Comparison of ENCODE assay signal across 9 cellular contexts in genomic region chr18:23143871-23144270, GRCh38. TPM values are rescaled to one million over a fixed set of nuclear protein-coding genes. Genes with fewer than 3 reads are reported as not detected.
DNase-seq lines count a peak whose midpoint lies in the region; ATAC-seq and TF ChIP-seq lines count a peak whose summit lies in the region.
"Had no signal": no experiment of that assay in that cellular context is flagged by ENCODE, and none has a peak within 500 bp of the region (broad histone marks: within the 10 kb centered on the region; RNA-seq: fewer than 3 reads in every experiment).

No MANE protein-coding gene starts in this region.

- POLR2A ChIA-PET in activated CD8-positive, alpha-beta T cell treated with anti-CD3 and anti-CD28 coated beads, Interleukin-2, amount 10 ng/mL, durations not matched to agents 7 days and 5 days (lab: Charles Lee) = no interaction called here

- H3K9ac ChIP-seq in HUES6 (ENCODE audit: low read length) = peak overlapping the region; percentile 41

- H3K9me3 ChIP-seq in HUES6 (ENCODE audit: control insufficient read depth, insufficient read depth, low read depth, low read length) (no peaks in the 10 kb centered on the region), hepatocyte (ENCODE audit: low read depth) (no peaks in the 10 kb centered on the region)

- no peaks in the 10 kb centered on the region for H4K20me1 ChIP-seq in hepatocyte (ENCODE audit: insufficient read depth, poor library complexity, severe bottlenecking)

- H3K27ac ChIP-seq in HUES6 (ENCODE audit: low read depth, low read length) = no peak overlapping the region
- peak overlapping the region; percentile 91 for H3K27ac ChIP-seq in hepatocyte

- peak overlapping the region; percentile 45 for H3K4me2 ChIP-seq in hepatocyte

- H3K27ac Mint-ChIP-seq in activated CD8-positive, alpha-beta T cell treated with anti-CD3 and anti-CD28 coated beads, Interleukin-2, amount 10 ng/mL, durations not matched to agents 7 days and 5 days = peak overlapping the region; percentile 74
- peak overlapping the region; percentile 20 for H3K27ac Mint-ChIP-seq in stimulated activated effector memory CD8-positive, alpha-beta T cell treated with anti-CD3 and anti-CD28 coated beads, Interleukin-12 subunit alpha, Interleukin-12 subunit beta, amount 100 ng/mL, for 72 hours

- CTCF ChIA-PET in activated CD8-positive, alpha-beta T cell treated with anti-CD3 and anti-CD28 coated beads, Interleukin-2, amount 10 ng/mL, durations not matched to agents 7 days and 5 days (lab: Charles Lee) = no interaction called here

- no peaks in the 10 kb centered on the region for H3K9me2 ChIP-seq in hepatocyte (replicated peaks; ENCODE audit: insufficient read depth)

- H3K36me3 Mint-ChIP-seq in activated CD8-positive, alpha-beta T cell treated with anti-CD3 and anti-CD28 coated beads, Interleukin-2, amount 10 ng/mL, durations not matched to agents 7 days and 5 days (ENCODE audit: low read depth) = no peaks in the 10 kb centered on the region
- no peaks in the 10 kb centered on the region for H3K36me3 Mint-ChIP-seq in stimulated activated effector memory CD8-positive, alpha-beta T cell treated with anti-CD3 and anti-CD28 coated beads, Interleukin-12 subunit alpha, Interleukin-12 subunit beta, amount 100 ng/mL, for 72 hours

- peaks cover 59% of the 10 kb centered on the region for H3K79me2 ChIP-seq in hepatocyte

- H3K36me3 ChIP-seq in HUES6 (ENCODE audit: control insufficient read depth, insufficient read depth, low read length) = no peaks in the 10 kb centered on the region
- no peaks in the 10 kb centered on the region for H3K36me3 ChIP-seq in hepatocyte (replicated peaks; ENCODE audit: insufficient read depth, low read depth)

- in situ Hi-C loops in GM13977 (cut with MboI; ENCODE audit: low pct_unique_long_range_greater_than_20kb, low sequenced_read_pairs, unreplicated experiment) = no loop called here

- no peak for DNase-seq in activated CD8-positive, alpha-beta T cell treated with anti-CD3 and anti-CD28 coated beads, Interleukin-2, amount 10 ng/mL, durations not matched to agents 7 days and 5 days
- peak; percentile 54 for DNase-seq in hepatocyte (ENCODE audit: low spot score)
- DNase-seq in stimulated activated effector memory CD8-positive, alpha-beta T cell treated with anti-CD3 and anti-CD28 coated beads, Interleukin-12 subunit alpha, Interleukin-12 subunit beta, amount 100 ng/mL, for 72 hours (ENCODE audit: low spot score in 2 of 2) = no peak
- DNase-seq in GM13977 (ENCODE audit: low spot score) = no peak
- DNase-seq in germinal center (ENCODE audit: low spot score) = no peak
- DNase-seq in C1 segment of cervical spinal cord (lab: John Stamatoyannopoulos, UW) = no peak
- DNase-seq: Karpas-422 had no signal

- 53% methylated on average over 9 of the region's 9 CpGs for WGBS in hepatocyte (ENCODE audit: low lambda C conversion rate, missing lambda C conversion rate)

- H3K4me3 ChIP-seq in HUES6 (ENCODE audit: low read depth, low read length) (no peak overlapping the region), hepatocyte (no peak overlapping the region)

- H3K9me3 Mint-ChIP-seq in activated CD8-positive, alpha-beta T cell treated with anti-CD3 and anti-CD28 coated beads, Interleukin-2, amount 10 ng/mL, durations not matched to agents 7 days and 5 days (ENCODE audit: insufficient read depth) = no peaks in the 10 kb centered on the region
- no peaks in the 10 kb centered on the region for H3K9me3 Mint-ChIP-seq in stimulated activated effector memory CD8-positive, alpha-beta T cell treated with anti-CD3 and anti-CD28 coated beads, Interleukin-12 subunit alpha, Interleukin-12 subunit beta, amount 100 ng/mL, for 72 hours

- H3K4me3 Mint-ChIP-seq in activated CD8-positive, alpha-beta T cell treated with anti-CD3 and anti-CD28 coated beads, Interleukin-2, amount 10 ng/mL, durations not matched to agents 7 days and 5 days = no peak overlapping the region
- H3K4me3 Mint-ChIP-seq in stimulated activated effector memory CD8-positive, alpha-beta T cell treated with anti-CD3 and anti-CD28 coated beads, Interleukin-12 subunit alpha, Interleukin-12 subunit beta, amount 100 ng/mL, for 72 hours = no peak overlapping the region

- TF ChIP-seq CTCF in hepatocyte (IDR thresholded peaks at IDR 0.05; ENCODE audit: poor library complexity) = no peak
- no peak for TF ChIP-seq CTCF in GM13977 (IDR thresholded peaks at IDR 0.05; ENCODE audit: extremely low read depth, insufficient read depth, missing control alignments)

- H3K4me1 Mint-ChIP-seq in activated CD8-positive, alpha-beta T cell treated with anti-CD3 and anti-CD28 coated beads, Interleukin-2, amount 10 ng/mL, durations not matched to agents 7 days and 5 days (ENCODE audit: low read depth) = peaks cover 29% of the 10 kb centered on the region
- peaks cover 14% of the 10 kb centered on the region for H3K4me1 Mint-ChIP-seq in stimulated activated effector memory CD8-positive, alpha-beta T cell treated with anti-CD3 and anti-CD28 coated beads, Interleukin-12 subunit alpha, Interleukin-12 subunit beta, amount 100 ng/mL, for 72 hours

- peaks cover 36% of the 10 kb centered on the region for H3K4me1 ChIP-seq in HUES6 (ENCODE audit: control insufficient read depth, insufficient read depth, low read length)
- H3K4me1 ChIP-seq in hepatocyte (ENCODE audit: insufficient read depth) = peaks cover 42% of the 10 kb centered on the region

- no peaks in the 10 kb centered on the region for H3K27me3 Mint-ChIP-seq in activated CD8-positive, alpha-beta T cell treated with anti-CD3 and anti-CD28 coated beads, Interleukin-2, amount 10 ng/mL, durations not matched to agents 7 days and 5 days (ENCODE audit: low read depth)

- no peak overlapping the region for H2AFZ ChIP-seq in hepatocyte

- no peak for ATAC-seq in activated CD8-positive, alpha-beta T cell treated with anti-CD3 and anti-CD28 coated beads, Interleukin-2, amount 10 ng/mL, durations not matched to agents 7 days and 5 days
- ATAC-seq in stimulated activated effector memory CD8-positive, alpha-beta T cell treated with anti-CD3 and anti-CD28 coated beads, Interleukin-12 subunit alpha, Interleukin-12 subunit beta, amount 100 ng/mL, for 72 hours = no peak
- ATAC-seq in HG03469 (IDR thresholded peaks at IDR 0.05; ENCODE audit: unreplicated experiment) = no peak

- no peaks in the 10 kb centered on the region for H3K27me3 ChIP-seq in HUES6 (ENCODE audit: control insufficient read depth, insufficient read depth, low read length)
- no peaks in the 10 kb centered on the region for H3K27me3 ChIP-seq in hepatocyte

RNA-seq across cellular contexts. Expression of gene CABLES1, which starts 8.6 kb away (rescaled TPM):
- 1 to 10 TPM; 2.3 to 2.7 TPM for total RNA-seq in activated CD8-positive, alpha-beta T cell treated with anti-CD3 and anti-CD28 coated beads, Interleukin-2, amount 10 ng/mL, durations not matched to agents 7 days and 5 days
- total RNA-seq in hepatocyte = 6.9 and 7.2 TPM in 2 replicates
- polyA plus RNA-seq in hepatocyte = 10.8 TPM in 2 replicates
